Comparison of ENCODE assay signal across 20 cellular contexts in genomic region chr2:892401-892800, GRCh38. TPM values are rescaled to one million over a fixed set of nuclear protein-coding genes. Genes with fewer than 3 reads are reported as not detected.
DNase-seq lines count a peak whose midpoint lies in the region; ATAC-seq and TF ChIP-seq lines count a peak whose summit lies in the region.
"Had no signal": no experiment of that assay in that cellular context is flagged by ENCODE, and none has a peak within 500 bp of the region (broad histone marks: within the 10 kb centered on the region; RNA-seq: fewer than 3 reads in every experiment).

No MANE protein-coding gene starts in this region.

- no peaks in the 10 kb centered on the region for H3K36me3 ChIP-seq in lung (ENCODE audit: control insufficient read depth in 2 of 2, insufficient read depth in 2 of 2, low read length in 2 of 2)
- H3K36me3 ChIP-seq: BLaER1 had no signal

- no peak for TF ChIP-seq CTCF in lung (IDR thresholded peaks at IDR 0.05; ENCODE audit: control extremely low read depth, extremely low read depth)

- H3K4me3 ChIP-seq in Jurkat, Clone E6-1 (ENCODE audit: low read length), result no peak overlapping the region
- H3K4me3 ChIP-seq in lung, result no peak overlapping the region
- H3K4me3 ChIP-seq: BLaER1, GM12878 had no signal

- H3K4me1 ChIP-seq in lung (ENCODE audit: control insufficient read depth in 2 of 2, insufficient read depth in 2 of 2, low read length in 2 of 2), result no peaks in the 10 kb centered on the region

- DNase-seq in activated CD8-positive, alpha-beta memory T cell treated with anti-CD3 and anti-CD28 coated beads for 24 hours, result peak; percentile 24
- DNase-seq in activated CD8-positive, alpha-beta memory T cell treated with anti-CD3 and anti-CD28 coated beads, Interleukin-2, amount 50 U/mL, for 48 hours, result no peak
- DNase-seq in Jurkat, Clone E6-1 (ENCODE audit: low read depth, low spot score), result peak; percentile 74
- peak; percentile 6 for DNase-seq in lung (ENCODE audit: low spot score)
- no peak for DNase-seq in A172 (ENCODE audit: low spot score)
- DNase-seq: CD4-positive, alpha-beta memory T cell; DMS153; DMS79; GF-D8; IMR-90; KBM-7 had no signal

- whole genome bisulfite sequencing in lung, 2 donors, result 89 to 92% methylated on average over 11 of the region's 11 CpGs

- H3K27ac ChIP-seq in lung (ENCODE audit: low read depth in 1 of 2, low read length in 1 of 2), result no peak overlapping the region
- H3K27ac ChIP-seq: 22Rv1, BLaER1, HL-60 had no signal

- ATAC-seq in lung (ENCODE audit: insufficient read depth, low FRiP score), result no peak
- ATAC-seq in HG03520 (IDR thresholded peaks at IDR 0.05; ENCODE audit: unreplicated experiment), result no peak
- no peak for ATAC-seq in GM21619 (IDR thresholded peaks at IDR 0.05; ENCODE audit: unreplicated experiment)
- no peak for ATAC-seq in HG02588 (IDR thresholded peaks at IDR 0.05; ENCODE audit: unreplicated experiment)
- ATAC-seq: GM12878 had no signal

- H3K27me3 ChIP-seq in lung (ENCODE audit: control insufficient read depth, insufficient read depth), result no peaks in the 10 kb centered on the region
- H3K27me3 ChIP-seq: BLaER1 had no signal

- peaks cover 0 to 14% of the 10 kb centered on the region in 2 donors for H3K9me3 ChIP-seq in lung (ENCODE audit: control insufficient read depth in 2 of 2, insufficient read depth in 1 of 2, low read length in 1 of 2)

RNA-seq across cellular contexts. Expression of gene SNTG2, which starts 58.2 kb away (rescaled TPM):
- 6.5 TPM for polyA plus RNA-seq in Jurkat, Clone E6-1 (2012; ENCODE audit: insufficient read depth, insufficient read length)
- 1 to 10 TPM; 1.6 to 1.8 TPM for total RNA-seq in lung
- under 1 TPM; 0.31 to 0.83 TPM for polyA plus RNA-seq in lung
- 0.86 TPM in 1 of 2 replicates, not detected in the other for total RNA-seq in A172 (2014; rRNA removed; shearing (Covaris generic))
- total RNA-seq: GM12878, HT1080 had no signal
- polyA plus RNA-seq: CD14-positive monocyte, GM12878 had no signal

Comparison
In these comparisons a context has a peak if more than half of its experiments do, and no peak if none do; other contexts are left out.
1. DNase-seq: peak in activated CD8-positive, alpha-beta memory T cell treated with anti-CD3 and anti-CD28 coated beads for 24 hours (single experiment), Jurkat, Clone E6-1 (single experiment) and lung (single experiment); none in activated CD8-positive, alpha-beta memory T cell treated with anti-CD3 and anti-CD28 coated beads, Interleukin-2, amount 50 U/mL, for 48 hours (single experiment) and A172 (single experiment).